18 cellular contexts compared by ENCODE assay signal in the genomic region with DNA sequence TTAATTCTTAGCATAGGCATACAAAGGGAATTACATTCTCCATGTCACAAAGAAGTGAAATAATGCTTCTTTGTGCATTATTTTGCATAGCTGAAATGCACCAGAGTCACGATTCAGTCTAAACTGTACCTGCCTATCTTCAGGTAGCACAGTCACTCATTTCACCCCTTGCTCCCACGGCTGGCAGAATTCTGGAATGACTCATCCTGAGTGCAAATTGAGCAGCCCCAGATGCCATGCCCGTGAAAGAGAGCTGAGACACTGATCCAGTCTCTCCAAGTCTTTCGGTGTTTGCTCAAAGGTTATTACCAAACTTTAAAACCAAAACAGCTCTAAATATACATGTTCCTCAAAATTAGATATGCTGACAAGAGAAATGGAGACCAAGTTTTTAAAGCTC.
A peak's percentile ranks its signal among the peaks of the same experiment; 100 is the strongest.
DNase-seq lines count a peak whose midpoint lies in the region; ATAC-seq and TF ChIP-seq lines count a peak whose summit lies in the region.
"Had no signal": no experiment of that assay in that cellular context is flagged by ENCODE, and none has a peak within 500 bp of the region (broad histone marks: within the 10 kb centered on the region; RNA-seq: fewer than 3 reads in every experiment).

No MANE protein-coding gene starts in this region.

- POLR2A ChIA-PET in PC-3 (lab: Charles Lee; ENCODE audit: unreplicated experiment) = no interaction called here

- intact Hi-C loops in PC-3 (cut with micrococcal nuclease) = no loop called here

- no peaks in the 10 kb centered on the region for H3F3A ChIP-seq in PC-3 (ENCODE audit: low read length, unreplicated experiment)

- H3K27ac ChIP-seq in PC-3 (ENCODE audit: low read length) = no peak overlapping the region
- H3K27ac ChIP-seq: BLaER1 treated with 17β-estradiol and CSF1 and Interleukin-3, amounts not matched to agents 10 nM and 100 nM had no signal

- H3K9ac ChIP-seq in PC-3 (ENCODE audit: low read length) = no peak overlapping the region
- H3K9ac ChIP-seq: BLaER1 treated with 17β-estradiol and CSF1 and Interleukin-3, amounts not matched to agents 10 nM and 100 nM had no signal

- no peaks in the 10 kb centered on the region for H4K20me1 ChIP-seq in PC-3 (ENCODE audit: low read length)
- H4K20me1 ChIP-seq: BLaER1 treated with 17β-estradiol and CSF1 and Interleukin-3, amounts not matched to agents 10 nM and 100 nM had no signal

- BruUV-seq in PC-3 (replicated peaks; lab: Mats Ljungman, UMichigan) = no TSS peak

- no peak for TF ChIP-seq CTCF in PC-3 (conservative IDR thresholded peaks at IDR 0.05; ENCODE audit: low read depth, low read length)
- no peak for TF ChIP-seq CTCF in epithelial cell of esophagus (IDR thresholded peaks at IDR 0.05; ENCODE audit: insufficient read depth, low read depth, low read length, missing control alignments)
- TF ChIP-seq CTCF in foreskin fibroblast (IDR thresholded peaks at IDR 0.05; ENCODE audit: low read depth, low read length) = no peak

- H3K4me3 ChIP-seq in PC-3 (ENCODE audit: low read length) (no peak overlapping the region), epithelial cell of esophagus (ENCODE audit: low read length) (no peak overlapping the region), foreskin fibroblast (ENCODE audit: low read depth in 1 of 2, low read length in 2 of 2) (no peak overlapping the region)
- H3K4me3 ChIP-seq: BLaER1 treated with 17β-estradiol and CSF1 and Interleukin-3, amounts not matched to agents 10 nM and 100 nM; GM23338 had no signal

- H3K79me2 ChIP-seq in PC-3 (ENCODE audit: low read length) = no peaks in the 10 kb centered on the region

- CTCF ChIA-PET in PC-3 (lab: Charles Lee) = no interaction called here

- H3K9me3 ChIP-seq in PC-3 (ENCODE audit: low read length) = no peaks in the 10 kb centered on the region
- H3K9me3 ChIP-seq: BLaER1 treated with 17β-estradiol and CSF1 and Interleukin-3, amounts not matched to agents 10 nM and 100 nM had no signal

- ATAC-seq in PC-3 (no peak), GM19023 (IDR thresholded peaks at IDR 0.05; ENCODE audit: unreplicated experiment) (no peak)
- ATAC-seq: GM23338 had no signal

- no peaks in the 10 kb centered on the region for H3K9me2 ChIP-seq in PC-3 (replicated peaks; ENCODE audit: low read length)

- H3K4me1 ChIP-seq in PC-3 (ENCODE audit: insufficient read depth, low read length) = no peaks in the 10 kb centered on the region
- H3K4me1 ChIP-seq: BLaER1 treated with 17β-estradiol and CSF1 and Interleukin-3, amounts not matched to agents 10 nM and 100 nM had no signal

- H2AFZ ChIP-seq in PC-3 (ENCODE audit: low read length) = no peak overlapping the region
- H2AFZ ChIP-seq: GM23338 had no signal

- DNase-seq in Daoy (ENCODE audit: low read depth) (peak; percentile 37), PC-3 (peak; percentile 29), epithelial cell of esophagus (ENCODE audit: low read depth) (peak; percentile 9), renal cortical epithelial cell (ENCODE audit: low read depth) (peak; percentile 36), foreskin fibroblast (no peak), NCI-H146 treated with DMSO at 0.1 percent for 48 hours (lab: John Stamatoyannopoulos, UW; ENCODE audit: unreplicated experiment) (no peak)
- DNase-seq: ACHN; Calu3; CD4-positive, CD25-positive, alpha-beta regulatory T cell; DMS153; DND-41; GF-D8; H7; IMR-90; KBM-7 had no signal

- peaks cover 22% of the 10 kb centered on the region; the same call in 1 of the 2 replicates for H3K27me3 ChIP-seq in PC-3 (ENCODE audit: low read length)
- H3K27me3 ChIP-seq: BLaER1 treated with 17β-estradiol and CSF1 and Interleukin-3, amounts not matched to agents 10 nM and 100 nM had no signal

- H3K36me3 ChIP-seq in PC-3 (ENCODE audit: low read depth, low read length) = no peaks in the 10 kb centered on the region
- H3K36me3 ChIP-seq: BLaER1 treated with 17β-estradiol and CSF1 and Interleukin-3, amounts not matched to agents 10 nM and 100 nM had no signal

- H3K4me2 ChIP-seq in PC-3 (ENCODE audit: low read length) = no peak overlapping the region
- H3K4me2 ChIP-seq: BLaER1 treated with 17β-estradiol and CSF1 and Interleukin-3, amounts not matched to agents 10 nM and 100 nM; GM23338 had no signal

Comparison
In these comparisons a context has a peak if more than half of its experiments do, and no peak if none do; other contexts are left out.
1. DNase-seq: peak in Daoy (single experiment), PC-3 (single experiment), epithelial cell of esophagus (single experiment) and renal cortical epithelial cell (single experiment); none in foreskin fibroblast (0 of 2) and NCI-H146 treated with DMSO at 0.1 percent for 48 hours (single experiment).